In genomic region chr22:43222987-43223386, GRCh38 we compare ENCODE assay signal across 1 cellular context.
TF ChIP-seq lines count a peak whose summit lies in the region.

No MANE protein-coding gene starts in this region.

TF ChIP-seq in IMR-90, 13 proteins besides CTCF, POLR2A, EP300 and RAD21 (continued from another document):
- TF ChIP-seq SMC3 (IDR thresholded peaks at IDR 0.05; ENCODE audit: low read depth, low read length), result no peak
- TF ChIP-seq, protein P1, sequence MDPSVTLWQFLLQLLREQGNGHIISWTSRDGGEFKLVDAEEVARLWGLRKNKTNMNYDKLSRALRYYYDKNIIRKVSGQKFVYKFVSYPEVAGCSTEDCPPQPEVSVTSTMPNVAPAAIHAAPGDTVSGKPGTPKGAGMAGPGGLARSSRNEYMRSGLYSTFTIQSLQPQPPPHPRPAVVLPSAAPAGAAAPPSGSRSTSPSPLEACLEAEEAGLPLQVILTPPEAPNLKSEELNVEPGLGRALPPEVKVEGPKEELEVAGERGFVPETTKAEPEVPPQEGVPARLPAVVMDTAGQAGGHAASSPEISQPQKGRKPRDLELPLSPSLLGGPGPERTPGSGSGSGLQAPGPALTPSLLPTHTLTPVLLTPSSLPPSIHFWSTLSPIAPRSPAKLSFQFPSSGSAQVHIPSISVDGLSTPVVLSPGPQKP (IDR thresholded peaks at IDR 0.05; ENCODE audit: borderline replicate concordance, low read depth, low read length), result no peak
- TF ChIP-seq MXI1 (IDR thresholded peaks at IDR 0.05; ENCODE audit: borderline replicate concordance, low read depth, low read length), result no peak
- TF ChIP-seq MAFK (IDR thresholded peaks at IDR 0.05; ENCODE audit: low read depth, low read length), result no peak
